In genomic region chr5:169106906-169107305, GRCh38 we compare ENCODE assay signal across 16 cellular contexts.
DNase-seq lines count a peak whose midpoint lies in the region; ATAC-seq and TF ChIP-seq lines count a peak whose summit lies in the region.
"Had no signal": no experiment of that assay in that cellular context is flagged by ENCODE, and none has a peak within 500 bp of the region (broad histone marks: within the 10 kb centered on the region; RNA-seq: fewer than 3 reads in every experiment).

No MANE protein-coding gene starts in this region.

- POLR2A ChIA-PET in WTC11 (lab: Charles Lee): no interaction called here

- no peak overlapping the region for H3K9ac ChIP-seq in endodermal cell (ENCODE audit: extremely low read depth, low read length, poor library complexity, severe bottlenecking)

- H3K27ac ChIP-seq in endodermal cell (ENCODE audit: low read depth, low read length) (no peak overlapping the region), body of pancreas (no peak overlapping the region)
- H3K27ac ChIP-seq: Peyer's patch had no signal

- H3K9me3 Mint-ChIP-seq in WTC11 (peaks cover 33% of the 10 kb centered on the region), endodermal cell (peaks cover 14% of the 10 kb centered on the region)

- CTCF ChIA-PET in WTC11 (lab: Charles Lee): no interaction called here

- H3K27ac Mint-ChIP-seq in WTC11 (no peak overlapping the region), endodermal cell (no peak overlapping the region)
- H3K27ac Mint-ChIP-seq: CD14-positive monocyte, HFFc6 had no signal

- 88 to 100% methylated on average over 2 to 4 of the region's 4 CpGs for WGBS in endodermal cell (ENCODE audit: insufficient coverage in 1 of 2, insufficient read length in 1 of 2), 2 experiments
- 36 to 44% methylated on average over 4 of the region's 4 CpGs for WGBS in body of pancreas, 2 donors

- no peak for TF ChIP-seq POLR2A in body of pancreas (IDR thresholded peaks at IDR 0.05)

- no peaks in the 10 kb centered on the region; the same call in 1 of the 2 replicates for H3K27me3 Mint-ChIP-seq in WTC11 (ENCODE audit: low read depth)
- H3K27me3 Mint-ChIP-seq in endodermal cell (ENCODE audit: insufficient read depth): peaks cover 32% of the 10 kb centered on the region

- ATAC-seq in WTC11 (peak; percentile 43; the same call in 1 of the 2 replicates), body of pancreas (no peak)
- ATAC-seq: K562 had no signal

- in situ Hi-C loops in G401 (cut with HindIII; ENCODE audit: low sequenced_read_pairs) (no loop called here), HAP-1 (cut with MboI; ENCODE audit: low sequenced_read_pairs) (no loop called here)

- intact Hi-C loops in body of pancreas (cut with DNase I): no loop called here

- no peaks in the 10 kb centered on the region for H3K9me3 ChIP-seq in endodermal cell (ENCODE audit: control insufficient read depth, low read length)
- H3K9me3 ChIP-seq in body of pancreas: no peaks in the 10 kb centered on the region
- no peaks in the 10 kb centered on the region for H3K9me3 ChIP-seq in HAP-1
- H3K9me3 ChIP-seq: Peyer's patch had no signal

- H3K36me3 ChIP-seq in endodermal cell (ENCODE audit: control insufficient read depth, insufficient read depth, low read length) (no peaks in the 10 kb centered on the region), body of pancreas (replicated peaks in 1 of 2; ENCODE audit: insufficient read depth in 1 of 2, low read depth in 2 of 2) (no peaks in the 10 kb centered on the region), HAP-1 (replicated peaks) (no peaks in the 10 kb centered on the region)
- H3K36me3 ChIP-seq: MG63, Peyer's patch had no signal

- H3K4me1 Mint-ChIP-seq in WTC11 (peaks cover 14% of the 10 kb centered on the region), endodermal cell (no peaks in the 10 kb centered on the region)
- H3K4me1 Mint-ChIP-seq: CD14-positive monocyte had no signal

- H3K4me3 ChIP-seq in endodermal cell (ENCODE audit: low read length) (no peak overlapping the region), body of pancreas (no peak overlapping the region), HAP-1 (no peak overlapping the region)
- H3K4me3 ChIP-seq: K562, MG63, Peyer's patch had no signal

- TF ChIP-seq CTCF in WTC11 (IDR thresholded peaks at IDR 0.05) (no peak), endodermal cell (conservative IDR thresholded peaks at IDR 0.05) (no peak), body of pancreas (IDR thresholded peaks at IDR 0.05) (no peak)

- peak; percentile 99 for DNase-seq in G401 (ENCODE audit: low spot score)
- no peak for DNase-seq in WTC11 (ENCODE audit: low spot score)
- DNase-seq in endodermal cell: peak; percentile 63
- peak; percentile 18 for DNase-seq in pons (ENCODE audit: low spot score)
- no peak for DNase-seq in body of pancreas
- DNase-seq in HAP-1 (ENCODE audit: low spot score in 2 of 2): no peak
- DNase-seq in activated CD4-positive, alpha-beta T cell treated with anti-CD3 and anti-CD28 coated beads for 1 hour: no peak
- DNase-seq: DMS79, HFFc6, MG63, NCI-H1417 treated with DMSO at 0.1 percent for 48 hours, NCI-H187, NCI-H82, Peyer's patch had no signal

- H3K27me3 ChIP-seq in endodermal cell (ENCODE audit: control insufficient read depth, insufficient read depth, low read length, poor library complexity, severe bottlenecking): no peaks in the 10 kb centered on the region
- no peaks in the 10 kb centered on the region for H3K27me3 ChIP-seq in body of pancreas
- no peaks in the 10 kb centered on the region for H3K27me3 ChIP-seq in HAP-1 (ENCODE audit: low read depth)
- H3K27me3 ChIP-seq: MG63, Peyer's patch had no signal

- H3K4me1 ChIP-seq in endodermal cell (ENCODE audit: control insufficient read depth, insufficient read depth, low read length): no peaks in the 10 kb centered on the region
- no peaks in the 10 kb centered on the region for H3K4me1 ChIP-seq in body of pancreas
- H3K4me1 ChIP-seq in HAP-1: no peaks in the 10 kb centered on the region
- H3K4me1 ChIP-seq: Peyer's patch had no signal

- H3K4me3 Mint-ChIP-seq in WTC11: no peak overlapping the region
- H3K4me3 Mint-ChIP-seq in endodermal cell: no peak overlapping the region
- H3K4me3 Mint-ChIP-seq: CD14-positive monocyte, HFFc6 had no signal

- H3K36me3 Mint-ChIP-seq in WTC11 (no peaks in the 10 kb centered on the region), endodermal cell (ENCODE audit: low read depth) (no peaks in the 10 kb centered on the region)
- H3K36me3 Mint-ChIP-seq: CD14-positive monocyte had no signal

TF ChIP-seq in WTC11, 78 proteins besides CTCF, POLR2A, EP300 and RAD21:
- no peak for TF ChIP-seq TCF7 (CRISPR knock-in tag; IDR thresholded peaks at IDR 0.05; ENCODE audit: low read depth)
- no peak for TF ChIP-seq USF2 (CRISPR knock-in tag; IDR thresholded peaks at IDR 0.05)
- no peak for TF ChIP-seq RELA (CRISPR knock-in tag; IDR thresholded peaks at IDR 0.05; ENCODE audit: borderline replicate concordance)
- no peak for TF ChIP-seq KAT7 (CRISPR knock-in tag; IDR thresholded peaks at IDR 0.05; ENCODE audit: borderline replicate concordance)
- no peak for TF ChIP-seq ZNF281 (CRISPR knock-in tag; IDR thresholded peaks at IDR 0.05)
- no peak for TF ChIP-seq NR3C1 (CRISPR knock-in tag; conservative IDR thresholded peaks at IDR 0.05; ENCODE audit: low read depth)
- TF ChIP-seq HMGXB4 (CRISPR knock-in tag; IDR thresholded peaks at IDR 0.05): no peak
- no peak for TF ChIP-seq ZNF416 (CRISPR knock-in tag; IDR thresholded peaks at IDR 0.05)
- no peak for TF ChIP-seq PRRX2 (CRISPR knock-in tag; IDR thresholded peaks at IDR 0.05)
- TF ChIP-seq GTF2I (CRISPR knock-in tag; conservative IDR thresholded peaks at IDR 0.05): no peak
- no peak for TF ChIP-seq ZNF425 (CRISPR knock-in tag; conservative IDR thresholded peaks at IDR 0.05)
- TF ChIP-seq JUN (CRISPR knock-in tag; IDR thresholded peaks at IDR 0.05): no peak
- no peak for TF ChIP-seq FOXJ3 (CRISPR knock-in tag; IDR thresholded peaks at IDR 0.05; ENCODE audit: borderline replicate concordance)
- TF ChIP-seq CBFB (CRISPR knock-in tag; IDR thresholded peaks at IDR 0.05; ENCODE audit: low read depth): no peak
- TF ChIP-seq OVOL2 (CRISPR knock-in tag; IDR thresholded peaks at IDR 0.05; ENCODE audit: borderline replicate concordance): no peak
TF ChIP-seq in WTC11: peak in this region for 0.

Comparison
In these comparisons a context has a peak if more than half of its experiments do, and no peak if none do; other contexts are left out.
1. DNase-seq: peak in G401 (single experiment), endodermal cell (single experiment) and pons (single experiment); none in WTC11 (single experiment), body of pancreas (0 of 4), HAP-1 (0 of 2) and activated CD4-positive, alpha-beta T cell treated with anti-CD3 and anti-CD28 coated beads for 1 hour (single experiment).